ENCODE assay signal across 26 cellular contexts in the genomic region with DNA sequence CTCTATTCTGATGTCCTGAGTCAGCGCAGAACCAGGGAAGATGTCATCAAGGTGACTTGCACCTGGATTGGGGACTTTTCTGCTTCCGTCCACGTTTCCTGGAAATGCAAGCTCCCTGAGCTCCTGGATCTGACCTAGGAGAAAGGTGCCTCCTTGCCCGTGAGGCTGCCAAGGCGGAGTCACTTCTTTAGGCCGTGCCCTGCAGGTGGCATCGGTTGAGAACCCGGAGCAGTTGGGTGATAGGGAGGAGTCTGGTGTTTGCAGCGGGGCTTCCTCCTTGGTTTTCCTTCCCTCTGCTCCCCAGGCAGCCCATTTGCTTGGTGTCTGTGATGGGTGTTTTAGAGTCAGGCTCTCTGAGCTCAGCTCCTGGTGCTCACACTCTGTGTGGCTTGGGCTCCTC. TPM values are rescaled to one million over a fixed set of nuclear protein-coding genes. Genes with fewer than 3 reads are reported as not detected.
A peak's percentile ranks its signal among the peaks of the same experiment; 100 is the strongest.
DNase-seq lines count a peak whose midpoint lies in the region; ATAC-seq and TF ChIP-seq lines count a peak whose summit lies in the region.
"Had no signal": no experiment of that assay in that cellular context is flagged by ENCODE, and none has a peak within 500 bp of the region (broad histone marks: within the 10 kb centered on the region; RNA-seq: fewer than 3 reads in every experiment).

No MANE protein-coding gene starts in this region.

- H3K27ac ChIP-seq in BLaER1: 0 out of 2 replicates have a peak overlapping the region, but pooled peaks have one; percentile 35
- H3K27ac ChIP-seq in esophagus (ENCODE audit: low read depth in 2 of 2, low read length in 1 of 2): peak overlapping the region; percentile 91 to 92
- peak overlapping the region; percentile 22 for H3K27ac ChIP-seq in neutrophil
- no peak overlapping the region for H3K27ac ChIP-seq in CD8-positive, alpha-beta memory T cell (ENCODE audit: low read depth, low read length)
- H3K27ac ChIP-seq: heart left ventricle, uterus had no signal

- ATAC-seq in GM21737 (IDR thresholded peaks at IDR 0.05; ENCODE audit: unreplicated experiment): no peak
- ATAC-seq: heart left ventricle, sciatic nerve, SK-N-SH treated with all-trans-retinoic acid at 6 μM for 48 hours, WTC11 had no signal

- H4K20me1 ChIP-seq in BLaER1: no peaks in the 10 kb centered on the region

- no peak overlapping the region for H3K9ac ChIP-seq in BLaER1

- H3K36me3 Mint-ChIP-seq in CD8-positive, alpha-beta memory T cell: peaks cover 0 to 12% (median 4%) of the 10 kb centered on the region in 3 donors

- no peak overlapping the region for H3K4me2 ChIP-seq in BLaER1

- H3K4me3 Mint-ChIP-seq in CD8-positive, alpha-beta memory T cell: no peak overlapping the region
- H3K4me3 Mint-ChIP-seq: mesothelial cell of epicardium; nephron progenitor cell; T-helper 2 cell treated with Interferon-gamma antibody and Interleukin-4, amounts not matched to agents 5 μg/mL and 100 μg/mL, for 36 hours; WTC11 had no signal

- POLR2A ChIA-PET in CD8-positive, alpha-beta memory T cell (lab: Charles Lee): no interaction called here

- no peaks in the 10 kb centered on the region for H3K9me3 Mint-ChIP-seq in CD8-positive, alpha-beta memory T cell
- H3K9me3 Mint-ChIP-seq: mesothelial cell of epicardium; nephron progenitor cell; T-helper 2 cell treated with Interferon-gamma antibody and Interleukin-4, amounts not matched to agents 5 μg/mL and 100 μg/mL, for 36 hours; WTC11 had no signal

- H3K4me3 ChIP-seq in BLaER1 (no peak overlapping the region), LNCaP clone FGC (ENCODE audit: low read depth, low read length) (peak overlapping the region; percentile 31), esophagus (ENCODE audit: low read depth in 1 of 2, low read length in 2 of 2) (no peak overlapping the region), neutrophil (ENCODE audit: low read depth in 1 of 2, low read length in 1 of 2) (no peak overlapping the region)
- H3K4me3 ChIP-seq in CD8-positive, alpha-beta memory T cell (ENCODE audit: low read length): no peak overlapping the region
- H3K4me3 ChIP-seq: heart left ventricle, uterus had no signal

- peak; percentile 43 for DNase-seq in LNCaP clone FGC (ENCODE audit: low read depth)
- no peak for DNase-seq in CD8-positive, alpha-beta memory T cell
- DNase-seq in NCI-H82 (lab: John Stamatoyannopoulos, UW): no peak
- no peak for DNase-seq in GM19238 (ENCODE audit: insufficient read length, low spot score)
- DNase-seq: activated CD8-positive, alpha-beta memory T cell treated with anti-CD3 and anti-CD28 coated beads, Interleukin-2, amount 50 U/mL, for 48 hours; activated gamma-delta T cell treated with Interleukin-2 at 50 U/mL for 16 hours; cortex of kidney; DMS 273 treated with DMSO at 0.1 percent for 48 hours; HCEC 1CT; heart left ventricle; KG1; NCI-H1092 treated with DMSO at 0.1 percent for 48 hours; NCI-H2081; NCI-H446; nephron progenitor cell; NK-92 treated with Interleukin-12 subunit alpha and Interleukin-12 subunit beta, amount 100 ng/mL, for 24 hours; uterus had no signal

- H3K9me3 ChIP-seq in BLaER1 (no peaks in the 10 kb centered on the region), esophagus (ENCODE audit: control insufficient read depth in 2 of 2, insufficient read depth in 1 of 2, low read depth in 1 of 2, low read length in 1 of 2) (no peaks in the 10 kb centered on the region), neutrophil (no peaks in the 10 kb centered on the region)
- H3K9me3 ChIP-seq in CD8-positive, alpha-beta memory T cell (ENCODE audit: low read length): no peaks in the 10 kb centered on the region
- H3K9me3 ChIP-seq: heart left ventricle, uterus had no signal

- H3K4me1 ChIP-seq in BLaER1: peaks cover 29% of the 10 kb centered on the region
- H3K4me1 ChIP-seq in esophagus (ENCODE audit: control insufficient read depth in 2 of 2, insufficient read depth in 2 of 2, low read length in 1 of 2): peaks cover 0 to 11% of the 10 kb centered on the region in 2 donors
- peaks cover 25 to 26% of the 10 kb centered on the region in 2 experiments for H3K4me1 ChIP-seq in neutrophil (ENCODE audit: control insufficient read depth in 1 of 2, insufficient read depth in 1 of 2, low read depth in 1 of 2, low read length in 1 of 2)
- peaks cover 29% of the 10 kb centered on the region for H3K4me1 ChIP-seq in CD8-positive, alpha-beta memory T cell (ENCODE audit: insufficient read depth, low read length)
- H3K4me1 ChIP-seq: uterus had no signal

- CTCF ChIA-PET in CD8-positive, alpha-beta memory T cell (lab: Charles Lee): interaction anchor here (0.8 to 6.5 kb wide), 7 partner anchors 10 to 193 kb away, joined by 3 to 39 read pairs (median 5); a partner anchor contains a TSS

- TF ChIP-seq CTCF in LNCaP clone FGC (IDR thresholded peaks at IDR 0.05; ENCODE audit: control insufficient read depth, extremely low read depth, insufficient read depth) (0 out of 2 replicates have a peak, but pooled peaks have one; percentile 12), neutrophil (IDR thresholded peaks at IDR 0.05) (no peak)

- peaks cover 28% of the 10 kb centered on the region; the same call in 1 of the 2 replicates for H3K36me3 ChIP-seq in BLaER1
- no peaks in the 10 kb centered on the region for H3K36me3 ChIP-seq in esophagus (ENCODE audit: control insufficient read depth in 2 of 2, insufficient read depth in 2 of 2, low read length in 1 of 2)
- H3K36me3 ChIP-seq in neutrophil: peaks cover 4% of the 10 kb centered on the region
- H3K36me3 ChIP-seq in CD8-positive, alpha-beta memory T cell (ENCODE audit: insufficient read depth, low read length): peaks cover under 1% of the 10 kb centered on the region
- H3K36me3 ChIP-seq: uterus had no signal

- peak overlapping the region in 2 of 8 donors; percentile 65 to 68 for H3K27ac Mint-ChIP-seq in CD8-positive, alpha-beta memory T cell
- H3K27ac Mint-ChIP-seq: mesothelial cell of epicardium; nephron progenitor cell; T-helper 2 cell treated with Interferon-gamma antibody and Interleukin-4, amounts not matched to agents 5 μg/mL and 100 μg/mL, for 36 hours; WTC11 had no signal

- 61 to 71% methylated on average over 9 of the region's 9 CpGs for WGBS in esophagus, 2 donors

- H3K4me1 Mint-ChIP-seq in CD8-positive, alpha-beta memory T cell: peaks cover 20 to 31% (median 28%) of the 10 kb centered on the region in 3 donors

- no peaks in the 10 kb centered on the region for H3K27me3 Mint-ChIP-seq in CD8-positive, alpha-beta memory T cell

- H3K27me3 ChIP-seq in BLaER1 (no peaks in the 10 kb centered on the region), esophagus (ENCODE audit: control insufficient read depth in 1 of 2, insufficient read depth in 2 of 2, low read length in 2 of 2) (no peaks in the 10 kb centered on the region), neutrophil (no peaks in the 10 kb centered on the region)
- no peaks in the 10 kb centered on the region for H3K27me3 ChIP-seq in CD8-positive, alpha-beta memory T cell (ENCODE audit: insufficient read depth, low read length, poor library complexity, severe bottlenecking)
- H3K27me3 ChIP-seq: heart left ventricle, uterus had no signal

RNA-seq across cellular contexts. Expression of a gene that starts 15.2 kb away (rescaled TPM):
- 10 to 100 TPM; 48.7 to 54.0 TPM for polyA plus RNA-seq in esophagus
- total RNA-seq in CD8-positive, alpha-beta memory T cell: 10 to 100 TPM; 33.2 to 34.8 TPM
- polyA plus RNA-seq in CD8-positive, alpha-beta memory T cell: 29.3 TPM

RNA-seq across cellular contexts. Expression of a gene that starts 47.3 kb away (rescaled TPM):
- 10 to 100 TPM in 1 of 2 donors, 1 to 10 TPM in 1; 9.3 to 12.2 TPM for polyA plus RNA-seq in esophagus
- total RNA-seq in CD8-positive, alpha-beta memory T cell: 10 to 100 TPM; 46.2 to 52.1 TPM
- 92.5 TPM for polyA plus RNA-seq in CD8-positive, alpha-beta memory T cell
